Comparison of ENCODE assay signal across 8 cellular contexts in genomic region chr1:48472747-48473146, GRCh38. TPM values are rescaled to one million over a fixed set of nuclear protein-coding genes. Genes with fewer than 3 reads are reported as not detected.
DNase-seq lines count a peak whose midpoint lies in the region; ATAC-seq and TF ChIP-seq lines count a peak whose summit lies in the region.

No MANE protein-coding gene starts in this region.

- POLR2A ChIA-PET in CD4-positive, alpha-beta T cell (lab: Charles Lee) = interaction anchor here (1.0 kb wide), 1 partner anchor 26 kb away, joined by 3 read pairs; no protein-coding TSS in a partner anchor

- H3K9ac ChIP-seq in endodermal cell (ENCODE audit: extremely low read depth, low read length, poor library complexity, severe bottlenecking) = no peak overlapping the region
- no peak overlapping the region for H3K9ac ChIP-seq in neuronal stem cell (ENCODE audit: low read depth, low read length, poor library complexity)

- no peaks in the 10 kb centered on the region for H3K9me3 ChIP-seq in CD4-positive, alpha-beta T cell (ENCODE audit: control insufficient read depth, low read length)
- H3K9me3 ChIP-seq in endodermal cell (ENCODE audit: control insufficient read depth, low read length) (peaks cover 30% of the 10 kb centered on the region), neuronal stem cell (replicated peaks in 1 of 2; ENCODE audit: control insufficient read depth in 2 of 2, insufficient read depth in 1 of 2, low read depth in 1 of 2, low read length in 2 of 2) (peaks cover 0 to 6% of the 10 kb centered on the region in 2 donors)

- peaks cover 8% of the 10 kb centered on the region for H3K36me3 ChIP-seq in endodermal cell (ENCODE audit: control insufficient read depth, insufficient read depth, low read length)
- H3K36me3 ChIP-seq in neuronal stem cell (replicated peaks in 1 of 2; ENCODE audit: control insufficient read depth in 2 of 2, insufficient read depth in 2 of 2, low read length in 2 of 2) = peaks cover 0 to 6% of the 10 kb centered on the region in 2 donors

- no peaks in the 10 kb centered on the region for H3K9me3 Mint-ChIP-seq in CD4-positive, alpha-beta T cell
- peaks cover 34% of the 10 kb centered on the region for H3K9me3 Mint-ChIP-seq in endodermal cell

- H2BK12ac ChIP-seq in neuronal stem cell (ENCODE audit: low read length) = no peak overlapping the region

- H3K27ac ChIP-seq in CD4-positive, alpha-beta T cell (ENCODE audit: low read depth, low read length) = peak overlapping the region; percentile 46
- H3K27ac ChIP-seq in endodermal cell (ENCODE audit: low read depth, low read length) (no peak overlapping the region), neuronal stem cell (replicated peaks; ENCODE audit: low read length) (no peak overlapping the region)

- peaks cover 4% of the 10 kb centered on the region for H3K27me3 ChIP-seq in CD4-positive, alpha-beta T cell (ENCODE audit: control insufficient read depth, insufficient read depth, low read length)
- H3K27me3 ChIP-seq in endodermal cell (ENCODE audit: control insufficient read depth, insufficient read depth, low read length, poor library complexity, severe bottlenecking) = no peaks in the 10 kb centered on the region
- H3K27me3 ChIP-seq in neuronal stem cell (ENCODE audit: control insufficient read depth in 3 of 3, insufficient read depth in 3 of 3, low read depth in 1 of 3, low read length in 3 of 3) = no peaks in the 10 kb centered on the region

- H3K4me1 ChIP-seq in endodermal cell (ENCODE audit: control insufficient read depth, insufficient read depth, low read length) = peaks cover 4% of the 10 kb centered on the region
- H3K4me1 ChIP-seq in neuronal stem cell (ENCODE audit: control insufficient read depth in 2 of 2, insufficient read depth in 1 of 2, low read depth in 1 of 2, low read length in 2 of 2) = peaks cover 7 to 11% of the 10 kb centered on the region in 2 donors

- 92 to 97% methylated on average over 4 to 7 of the region's 7 CpGs for WGBS in endodermal cell (ENCODE audit: insufficient coverage in 1 of 2, insufficient read length in 1 of 2), 2 experiments
- no CpG with 5 or more reads among the region's 7 CpGs for WGBS in neuronal stem cell (ENCODE audit: extremely low coverage in 2 of 2, insufficient read length in 2 of 2, insufficient replicate concordance in 1 of 2), 2 donors

- H3K27ac Mint-ChIP-seq in CD4-positive, alpha-beta T cell = peak overlapping the region; percentile 57
- peak overlapping the region; percentile 95 for H3K27ac Mint-ChIP-seq in endodermal cell

- DNase-seq in CD4-positive, alpha-beta T cell = no peak
- DNase-seq in NCI-H69 (lab: John Stamatoyannopoulos, UW) = peak; percentile 17
- no peak for DNase-seq in endodermal cell
- DNase-seq in neuronal stem cell (ENCODE audit: low spot score) = no peak
- no peak for DNase-seq in DMS153 (lab: John Stamatoyannopoulos, UW)

- no peak overlapping the region for H4K91ac ChIP-seq in neuronal stem cell (ENCODE audit: low read depth, low read length, poor library complexity)

- peak overlapping the region; percentile 90 for H2AFZ ChIP-seq in neuronal stem cell (ENCODE audit: low read length)

- intact Hi-C loops in CD4-positive, alpha-beta T cell (cut with DNase I, micrococcal nuclease) = loop anchor here in 1 of 2 experiments (5.0 to 10.0 kb wide), 2 partner anchors 305 to 1758 kb away; partner anchors contain the start of genes BEND5 and EFCAB14

- H3K4ac ChIP-seq in neuronal stem cell (ENCODE audit: low read length) = no peak overlapping the region

- H2BK15ac ChIP-seq in neuronal stem cell (ENCODE audit: low read length) = no peak overlapping the region

- peaks cover 41% of the 10 kb centered on the region for H3K4me1 Mint-ChIP-seq in CD4-positive, alpha-beta T cell (ENCODE audit: low read depth)
- peaks cover 20% of the 10 kb centered on the region for H3K4me1 Mint-ChIP-seq in endodermal cell

- peak overlapping the region; percentile 82 for H3K4me3 ChIP-seq in endodermal cell (ENCODE audit: low read length)
- peak overlapping the region in 1 of 2 donors; percentile 66 for H3K4me3 ChIP-seq in neuronal stem cell (ENCODE audit: low read length in 2 of 2)

- H2BK5ac ChIP-seq in neuronal stem cell (ENCODE audit: low read length) = no peak overlapping the region

- no peaks in the 10 kb centered on the region for H3K79me1 ChIP-seq in neuronal stem cell (ENCODE audit: low read depth, low read length)

- H3K18ac ChIP-seq in neuronal stem cell (ENCODE audit: low read length) = no peak overlapping the region

- no peaks in the 10 kb centered on the region for H3K27me3 Mint-ChIP-seq in CD4-positive, alpha-beta T cell
- H3K27me3 Mint-ChIP-seq in endodermal cell (ENCODE audit: insufficient read depth) = peaks cover 6% of the 10 kb centered on the region

- H2BK120ac ChIP-seq in neuronal stem cell (ENCODE audit: low read depth, low read length) = no peak overlapping the region

- H3K4me2 ChIP-seq in neuronal stem cell (ENCODE audit: insufficient read depth, low read length, poor library complexity, severe bottlenecking) = peak overlapping the region; percentile 38

- H2AK5ac ChIP-seq in neuronal stem cell (ENCODE audit: low read depth, low read length) = no peak overlapping the region

- no peak overlapping the region for H4K8ac ChIP-seq in neuronal stem cell (ENCODE audit: low read depth, low read length)

- H3K4me3 Mint-ChIP-seq in CD4-positive, alpha-beta T cell = peak overlapping the region; percentile 94
- H3K4me3 Mint-ChIP-seq in endodermal cell = peak overlapping the region; percentile 91

- no peak overlapping the region for H3K14ac ChIP-seq in neuronal stem cell (ENCODE audit: low read length)

- no peak for TF ChIP-seq CTCF in CD4-positive, alpha-beta T cell (IDR thresholded peaks at IDR 0.05)
- no peak for TF ChIP-seq CTCF in endodermal cell (conservative IDR thresholded peaks at IDR 0.05)

- CTCF ChIA-PET in CD4-positive, alpha-beta T cell (lab: Charles Lee) = interaction anchor here (1.0 kb wide), 1 partner anchor 13 kb away, joined by 4 read pairs; no protein-coding TSS in a partner anchor

- H3K23ac ChIP-seq in neuronal stem cell (ENCODE audit: low read depth, low read length, poor library complexity) = no peak overlapping the region

- peaks cover 6% of the 10 kb centered on the region for H3K36me3 Mint-ChIP-seq in CD4-positive, alpha-beta T cell (ENCODE audit: low read depth)
- peaks cover 16% of the 10 kb centered on the region for H3K36me3 Mint-ChIP-seq in endodermal cell (ENCODE audit: low read depth)

- ATAC-seq in CD4-positive, alpha-beta T cell (ENCODE audit: poor library complexity) = no peak
- ATAC-seq in GM21717 (IDR thresholded peaks at IDR 0.05; ENCODE audit: unreplicated experiment) (no peak), HG02938 (IDR thresholded peaks at IDR 0.05; ENCODE audit: unreplicated experiment) (no peak), GM18909 (IDR thresholded peaks at IDR 0.05; ENCODE audit: poor library complexity, unreplicated experiment) (no peak)

RNA-seq across cellular contexts. Expression of gene SPATA6, which starts 0.7 kb away (rescaled TPM):
- 1 to 10 TPM; 3.2 to 4.1 TPM for total RNA-seq in CD4-positive, alpha-beta T cell
- total RNA-seq in endodermal cell = 10 to 100 TPM; 42.8 to 51.5 TPM
- 17.3 TPM for polyA plus RNA-seq in endodermal cell (2013, experiment 1 of 2)
- polyA plus RNA-seq in endodermal cell (2013, experiment 2 of 2) = 19.0 TPM
- 12.4 TPM for polyA plus RNA-seq in neuronal stem cell (2013, experiment 1 of 2)
- polyA plus RNA-seq in neuronal stem cell (2013, experiment 2 of 2) = 11.8 TPM

Comparison
In these comparisons a context has a peak if more than half of its experiments do, and no peak if none do; other contexts are left out.
1. RNA of gene SPATA6, which starts 0.7 kb away (total RNA-seq): 42.8 to 51.5 TPM in endodermal cell; 3.2 to 4.1 TPM in CD4-positive, alpha-beta T cell; every median in the first group is over 4 times any median in the second.